ENCODE assay signal across 22 cellular contexts in the genomic region with DNA sequence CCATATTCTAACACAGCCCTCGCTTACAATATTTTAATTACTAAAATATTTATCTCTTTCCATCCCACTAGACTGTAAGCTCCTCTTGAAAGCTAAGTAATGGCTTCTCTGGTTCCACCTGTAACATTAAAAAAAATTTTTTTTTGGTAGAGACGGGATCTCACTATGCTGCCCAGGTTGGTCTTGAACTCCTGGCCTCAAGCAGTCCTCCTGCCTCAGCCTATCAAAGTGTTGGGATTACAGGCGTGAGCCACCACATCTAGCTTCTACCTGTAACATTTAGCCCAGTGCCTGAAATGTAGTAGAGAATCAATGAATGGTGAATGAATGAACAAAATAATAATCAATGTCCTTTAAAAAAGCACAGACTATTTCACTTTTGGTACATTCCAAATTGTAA. TPM values are rescaled to one million over a fixed set of nuclear protein-coding genes. Genes with fewer than 3 reads are reported as not detected.
DNase-seq lines count a peak whose midpoint lies in the region; ATAC-seq and TF ChIP-seq lines count a peak whose summit lies in the region.
"Had no signal": no experiment of that assay in that cellular context is flagged by ENCODE, and none has a peak within 500 bp of the region (broad histone marks: within the 10 kb centered on the region; RNA-seq: fewer than 3 reads in every experiment).

No MANE protein-coding gene starts in this region.

- no peak for TF ChIP-seq CTCF in CD8-positive, alpha-beta T cell (IDR thresholded peaks at IDR 0.05)
- no peak for TF ChIP-seq CTCF in PC-9 (conservative IDR thresholded peaks at IDR 0.05)

- CTCF ChIA-PET in CD8-positive, alpha-beta T cell (lab: Charles Lee), result no interaction called here
- CTCF ChIA-PET in PC-9 (lab: Charles Lee), result no interaction called here

- H3K36me3 ChIP-seq in CD8-positive, alpha-beta T cell (ENCODE audit: insufficient read depth, low read length), result peaks cover 7% of the 10 kb centered on the region
- H3K36me3 ChIP-seq in PC-9 (ENCODE audit: low read depth), result peaks cover 49% of the 10 kb centered on the region

- H4K20me1 ChIP-seq in PC-9 (ENCODE audit: insufficient read depth), result no peaks in the 10 kb centered on the region; the same call in 1 of the 2 replicates

- peaks cover 43 to 73% of the 10 kb centered on the region in 2 donors for H3K36me3 Mint-ChIP-seq in activated T-cell treated with anti-CD3 and anti-CD28 coated beads, Interleukin-2, amount 50 U/mL, for 72 hours (ENCODE audit: insufficient read depth in 2 of 2)
- H3K36me3 Mint-ChIP-seq in CD8-positive, alpha-beta T cell, result peaks cover 81% of the 10 kb centered on the region
- peaks cover 47% of the 10 kb centered on the region for H3K36me3 Mint-ChIP-seq in effector memory CD8-positive, alpha-beta T cell (ENCODE audit: insufficient read depth)

- ATAC-seq in activated T-cell treated with anti-CD3 and anti-CD28 coated beads, Interleukin-2, amount 50 U/mL, for 72 hours (replicated peaks in 1 of 2), result no peak
- no peak for ATAC-seq in CD8-positive, alpha-beta T cell
- ATAC-seq in effector memory CD8-positive, alpha-beta T cell (replicated peaks), result no peak
- ATAC-seq: A549 had no signal

- H3K27ac ChIP-seq in CD8-positive, alpha-beta T cell (ENCODE audit: low read depth, low read length), result no peak overlapping the region
- H3K27ac ChIP-seq in PC-9, result no peak overlapping the region
- H3K27ac ChIP-seq: A549; BLaER1 treated with 17β-estradiol and CSF1 and Interleukin-3, amounts not matched to agents 10 nM and 100 nM had no signal

- peaks cover 16 to 17% of the 10 kb centered on the region in 2 donors for H3K9me3 Mint-ChIP-seq in activated T-cell treated with anti-CD3 and anti-CD28 coated beads, Interleukin-2, amount 50 U/mL, for 72 hours
- peaks cover 21% of the 10 kb centered on the region for H3K9me3 Mint-ChIP-seq in CD8-positive, alpha-beta T cell
- peaks cover 2 to 7% of the 10 kb centered on the region in 2 donors for H3K9me3 Mint-ChIP-seq in effector memory CD8-positive, alpha-beta T cell

- no peaks in the 10 kb centered on the region for H3K9me2 ChIP-seq in PC-9 (ENCODE audit: insufficient read depth)

- no peak overlapping the region for H2AFZ ChIP-seq in PC-9

- peaks cover 40% of the 10 kb centered on the region for H3K79me2 ChIP-seq in PC-9 (ENCODE audit: low read depth)

- H3K4me3 Mint-ChIP-seq in activated T-cell treated with anti-CD3 and anti-CD28 coated beads, Interleukin-2, amount 50 U/mL, for 72 hours, result no peak overlapping the region
- no peak overlapping the region for H3K4me3 Mint-ChIP-seq in CD8-positive, alpha-beta T cell
- no peak overlapping the region for H3K4me3 Mint-ChIP-seq in effector memory CD8-positive, alpha-beta T cell
- H3K4me3 Mint-ChIP-seq: CD14-positive monocyte; CD4-positive, alpha-beta T cell had no signal

- H3K27ac Mint-ChIP-seq in activated T-cell treated with anti-CD3 and anti-CD28 coated beads, Interleukin-2, amount 50 U/mL, for 72 hours, result peak overlapping the region; percentile 33
- H3K27ac Mint-ChIP-seq in CD8-positive, alpha-beta T cell, result peak overlapping the region; percentile 60
- H3K27ac Mint-ChIP-seq in effector memory CD8-positive, alpha-beta T cell, result peak overlapping the region; percentile 33 to 65
- H3K27ac Mint-ChIP-seq: CD4-positive, alpha-beta T cell had no signal

- POLR2A ChIA-PET in CD8-positive, alpha-beta T cell (lab: Charles Lee), result no interaction called here
- POLR2A ChIA-PET in PC-9 (lab: Charles Lee; ENCODE audit: unreplicated experiment), result interaction anchor here (0.6 kb wide), 1 partner anchor 11 kb away, joined by 6 read pairs; no protein-coding TSS in a partner anchor

- H3F3A ChIP-seq in PC-9 (ENCODE audit: insufficient read depth, low read depth), result peaks cover 5% of the 10 kb centered on the region; the same call in 1 of the 2 replicates

- DNase-seq in activated T-cell treated with anti-CD3 and anti-CD28 coated beads, Interleukin-2, amount 50 U/mL, for 72 hours, result no peak
- no peak for DNase-seq in activated T-cell treated with anti-CD3 and anti-CD28 coated beads, Interleukin-2, amount 50 U/mL, for 1 hour
- no peak for DNase-seq in CD8-positive, alpha-beta T cell
- DNase-seq in PC-9 (no peak), OCI-M1 (lab: John Stamatoyannopoulos, UW) (no peak), superior temporal gyrus (ENCODE audit: extremely low spot score) (no peak)
- no peak for DNase-seq in effector memory CD8-positive, alpha-beta T cell
- DNase-seq: 8988T; ACHN; AML-193; BE2C; Calu3; CD4-positive, alpha-beta T cell; COR-L47; DMS53; DMS79 treated with DMSO at 0.1 percent for 48 hours; GF-D8; GOT3 had no signal

- H3K4me1 ChIP-seq in CD8-positive, alpha-beta T cell (ENCODE audit: insufficient read depth, low read length), result no peaks in the 10 kb centered on the region
- no peaks in the 10 kb centered on the region for H3K4me1 ChIP-seq in PC-9 (replicated peaks; ENCODE audit: insufficient read depth)
- H3K4me1 ChIP-seq: A549, BE2C had no signal

- no peaks in the 10 kb centered on the region for H3K9me3 ChIP-seq in CD8-positive, alpha-beta T cell (ENCODE audit: low read length)
- no peaks in the 10 kb centered on the region; the same call in 1 of the 2 replicates for H3K9me3 ChIP-seq in PC-9 (ENCODE audit: insufficient read depth, low read depth)
- H3K9me3 ChIP-seq: BE2C had no signal

- no peak overlapping the region for H3K4me3 ChIP-seq in CD8-positive, alpha-beta T cell (ENCODE audit: low read depth, low read length)
- H3K4me3 ChIP-seq in PC-9, result no peak overlapping the region
- H3K4me3 ChIP-seq: A549; BLaER1 treated with 17β-estradiol and CSF1 and Interleukin-3, amounts not matched to agents 10 nM and 100 nM; HAP-1 had no signal

- BruUV-seq in PC-9 (replicated peaks; lab: Mats Ljungman, UMichigan), result TSS peak; percentile 4

- no peaks in the 10 kb centered on the region for H3K27me3 ChIP-seq in CD8-positive, alpha-beta T cell (ENCODE audit: insufficient read depth, low read length)
- H3K27me3 ChIP-seq in PC-9 (ENCODE audit: insufficient read depth, low read depth), result no peaks in the 10 kb centered on the region
- H3K27me3 ChIP-seq: BE2C; BLaER1 treated with 17β-estradiol and CSF1 and Interleukin-3, amounts not matched to agents 10 nM and 100 nM had no signal

- H3K4me1 Mint-ChIP-seq in activated T-cell treated with anti-CD3 and anti-CD28 coated beads, Interleukin-2, amount 50 U/mL, for 72 hours (ENCODE audit: low read depth), result peaks cover 8% of the 10 kb centered on the region
- H3K4me1 Mint-ChIP-seq in CD8-positive, alpha-beta T cell (ENCODE audit: low read depth), result peaks cover 6% of the 10 kb centered on the region
- H3K4me1 Mint-ChIP-seq in effector memory CD8-positive, alpha-beta T cell (ENCODE audit: low read depth in 2 of 2), result peaks cover 13 to 34% of the 10 kb centered on the region in 2 donors

- H3K4me2 ChIP-seq in PC-9, result no peak overlapping the region
- H3K4me2 ChIP-seq: A549; BLaER1 treated with 17β-estradiol and CSF1 and Interleukin-3, amounts not matched to agents 10 nM and 100 nM had no signal

- intact Hi-C loops in CD8-positive, alpha-beta T cell (cut with DNase I, micrococcal nuclease), result no loop called here
- intact Hi-C loops in PC-9 (cut with micrococcal nuclease; ENCODE audit: unreplicated experiment), result no loop called here

- no peaks in the 10 kb centered on the region for H3K27me3 Mint-ChIP-seq in activated T-cell treated with anti-CD3 and anti-CD28 coated beads, Interleukin-2, amount 50 U/mL, for 72 hours (ENCODE audit: low read depth)
- no peaks in the 10 kb centered on the region for H3K27me3 Mint-ChIP-seq in CD8-positive, alpha-beta T cell (ENCODE audit: low read depth)
- no peaks in the 10 kb centered on the region for H3K27me3 Mint-ChIP-seq in effector memory CD8-positive, alpha-beta T cell
- H3K27me3 Mint-ChIP-seq: CD4-positive, alpha-beta T cell had no signal

RNA-seq across cellular contexts. Expression of a gene that starts 28.8 kb away (rescaled TPM):
- 100 to 1,000 TPM; 175 to 204 TPM for total RNA-seq in activated T-cell treated with anti-CD3 and anti-CD28 coated beads, Interleukin-2, amount 50 U/mL, for 72 hours
- total RNA-seq in CD8-positive, alpha-beta T cell, result 10 to 100 TPM; 39.5 to 47.5 TPM
- 192 and 260 TPM in 2 replicates for total RNA-seq in PC-9 (2021)
